ENCODE assay signal across 23 cellular contexts in the genomic region with DNA sequence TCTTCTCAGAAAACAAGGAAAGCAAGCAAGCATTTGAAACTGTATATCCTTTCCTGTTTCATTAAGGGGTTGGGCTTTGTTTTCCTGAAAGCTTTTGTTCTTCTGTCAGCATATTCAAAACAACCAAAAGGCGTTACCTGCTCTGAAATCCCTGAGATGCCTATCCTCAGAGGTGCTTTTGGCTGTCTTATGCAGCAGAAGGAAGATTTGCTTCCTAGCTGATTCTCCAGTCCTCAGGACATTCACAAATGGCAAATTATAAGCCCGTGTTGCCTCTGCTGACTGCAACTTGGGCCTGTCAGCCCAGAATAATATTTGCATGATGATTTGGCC.
DNase-seq lines count a peak whose midpoint lies in the region; FAIRE-seq and TF ChIP-seq lines count a peak whose summit lies in the region.
"Had no signal": no experiment of that assay in that cellular context is flagged by ENCODE, and none has a peak within 500 bp of the region (broad histone marks: within the 10 kb centered on the region; RNA-seq: fewer than 3 reads in every experiment).

No MANE protein-coding gene starts in this region.

- H3K9me3 Mint-ChIP-seq in activated naive CD4-positive, alpha-beta T cell treated with anti-CD3 and anti-CD28 coated beads, Interleukin-2, amount 10 ng/mL, durations not matched to agents 7 days and 5 days, result no peaks in the 10 kb centered on the region
- H3K9me3 Mint-ChIP-seq: T-cell had no signal

- H3K4me3 ChIP-seq in HUES48 (ENCODE audit: low read depth, low read length) (no peak overlapping the region; the same call in 1 of the 2 replicates), H1 (ENCODE audit: extremely low read depth in 1 of 4, insufficient read depth in 2 of 4, low read depth in 3 of 4, low read length in 4 of 4) (no peak overlapping the region; a peak in 1 of 8 replicates), mesendoderm (ENCODE audit: low read length) (no peak overlapping the region)
- H3K4me3 ChIP-seq: A549, GM23248, K562, SJCRH30 had no signal

- H2BK5ac ChIP-seq in H1 (ENCODE audit: low read depth, low read length) (no peak overlapping the region), mesendoderm (ENCODE audit: low read length) (no peak overlapping the region)

- FAIRE-seq in H1 (lab: Jason Lieb, UNC) (peak; percentile 55), H54 (lab: Jason Lieb, UNC) (no peak)
- FAIRE-seq: A549, HepG2, K562, RCC 7860 had no signal

- H2AFZ ChIP-seq in H1 (ENCODE audit: low read length), result no peak overlapping the region
- H2AFZ ChIP-seq: GM23248 had no signal

- H3K27ac ChIP-seq in HUES48 (ENCODE audit: low read depth, low read length) (peak overlapping the region; percentile 10), H1 (ENCODE audit: low read depth, low read length) (no peak overlapping the region), mesendoderm (ENCODE audit: low read depth, low read length) (no peak overlapping the region)
- H3K27ac ChIP-seq: A549, GM23248, SJCRH30 had no signal

- TF ChIP-seq EP300 in H1 (IDR thresholded peaks at IDR 0.05; ENCODE audit: borderline replicate concordance in 1 of 2, low read depth in 2 of 2, low read length in 2 of 2), result no peak

- H3K9me3 ChIP-seq in HUES48 (ENCODE audit: control insufficient read depth, insufficient read depth, low read length) (no peaks in the 10 kb centered on the region), H1 (ENCODE audit: insufficient read depth in 2 of 2, low read depth in 1 of 2, low read length in 1 of 2) (no peaks in the 10 kb centered on the region)
- H3K9me3 ChIP-seq: A549, BE2C, SJCRH30 had no signal

- no peak overlapping the region for H3K4ac ChIP-seq in H1 (replicated peaks; ENCODE audit: insufficient read length, low read depth, low read length)
- no peak overlapping the region for H3K4ac ChIP-seq in mesendoderm (ENCODE audit: low read depth, low read length)

- no peak overlapping the region for H3K9ac ChIP-seq in HUES48 (ENCODE audit: low read depth, low read length)
- H3K9ac ChIP-seq in H1 (replicated peaks in 1 of 4; ENCODE audit: extremely low read depth in 1 of 4, low read depth in 3 of 4, low read length in 3 of 4), result no peak overlapping the region
- no peak overlapping the region for H3K9ac ChIP-seq in mesendoderm (ENCODE audit: low read length)
- H3K9ac ChIP-seq: GM23248 had no signal

- H3K23ac ChIP-seq in H1 (ENCODE audit: insufficient read length), result no peak overlapping the region
- H3K23ac ChIP-seq in mesendoderm (ENCODE audit: low read length), result no peak overlapping the region

- H3K79me2 ChIP-seq in H1 (ENCODE audit: control insufficient read depth in 1 of 2, insufficient read depth in 2 of 2, low read length in 2 of 2) (no peaks in the 10 kb centered on the region), mesendoderm (ENCODE audit: control insufficient read depth, insufficient read depth, low read length) (no peaks in the 10 kb centered on the region)

- TF ChIP-seq CTCF in H1 (IDR thresholded peaks at IDR 0.05; ENCODE audit: control extremely low read depth in 1 of 3, insufficient read depth in 1 of 3, low read depth in 1 of 3, low read length in 3 of 3), result no peak

- no peak overlapping the region for H3K14ac ChIP-seq in H1 (ENCODE audit: insufficient read length)

- no peaks in the 10 kb centered on the region for H3K27me3 ChIP-seq in HUES48 (ENCODE audit: control insufficient read depth, insufficient read depth, low read length)
- no peaks in the 10 kb centered on the region for H3K27me3 ChIP-seq in H1 (replicated peaks in 1 of 4; ENCODE audit: control insufficient read depth in 3 of 4, extremely low read depth in 1 of 4, insufficient read depth in 3 of 4, low read length in 3 of 4)
- H3K27me3 ChIP-seq in mesendoderm (ENCODE audit: insufficient read depth, low read length, poor library complexity), result no peaks in the 10 kb centered on the region
- H3K27me3 ChIP-seq: BE2C, SJCRH30 had no signal

- peak; percentile 40 to 58 for DNase-seq in NCI-H526 (lab: John Stamatoyannopoulos, UW)
- DNase-seq in H1 (ENCODE audit: low read depth in 1 of 2, low spot score in 2 of 2), result no peak
- DNase-seq in mesendoderm, result peak; percentile 55
- DNase-seq in NCI-H1417 (lab: John Stamatoyannopoulos, UW), result no peak
- no peak for DNase-seq in activated naive CD4-positive, alpha-beta T cell treated with anti-CD3 and anti-CD28 coated beads, Interleukin-2, amount 10 ng/mL, durations not matched to agents 7 days and 5 days
- DNase-seq in H54 (ENCODE audit: insufficient read length, low spot score), result no peak
- DNase-seq: BE2C; COR-L47; DMS 273 treated with DMSO at 0.1 percent for 48 hours; DMS79 treated with DMSO at 0.1 percent for 48 hours; GM23248; NCI-H1092 treated with DMSO at 0.1 percent for 48 hours; NCI-H1694; NCI-H2081 treated with DMSO at 0.1 percent for 48 hours; NCI-H748 treated with DMSO at 0.1 percent for 48 hours; NK-92 treated with Interleukin-12 subunit alpha and Interleukin-12 subunit beta, amount 100 ng/mL, for 24 hours; T-cell had no signal

- no peak overlapping the region for H3K18ac ChIP-seq in H1 (ENCODE audit: extremely low read depth, low read length)
- no peak overlapping the region for H3K18ac ChIP-seq in mesendoderm (ENCODE audit: low read length)

- peaks cover 27% of the 10 kb centered on the region for H3K4me1 ChIP-seq in HUES48 (ENCODE audit: control insufficient read depth, insufficient read depth, low read length)
- peaks cover 8 to 29% (median 14%) of the 10 kb centered on the region in 4 experiments for H3K4me1 ChIP-seq in H1 (replicated peaks in 1 of 4; ENCODE audit: control insufficient read depth in 3 of 4, insufficient read depth in 4 of 4, low read length in 3 of 4)
- H3K4me1 ChIP-seq in mesendoderm (ENCODE audit: control insufficient read depth, low read depth, low read length), result peaks cover 13% of the 10 kb centered on the region
- H3K4me1 ChIP-seq: A549, BE2C had no signal

- H3K4me3 Mint-ChIP-seq in activated naive CD4-positive, alpha-beta T cell treated with anti-CD3 and anti-CD28 coated beads, Interleukin-2, amount 10 ng/mL, durations not matched to agents 7 days and 5 days, result no peak overlapping the region
- H3K4me3 Mint-ChIP-seq: T-cell had no signal

- H2BK12ac ChIP-seq in H1 (ENCODE audit: low read depth, low read length), result 0 out of 2 replicates have a peak overlapping the region, but pooled peaks have one; percentile 21

- H3K56ac ChIP-seq in H1 (replicated peaks; ENCODE audit: insufficient read length, low read depth, low read length) (no peak overlapping the region), mesendoderm (ENCODE audit: low read length) (no peak overlapping the region)

- H3K4me1 Mint-ChIP-seq in activated naive CD4-positive, alpha-beta T cell treated with anti-CD3 and anti-CD28 coated beads, Interleukin-2, amount 10 ng/mL, durations not matched to agents 7 days and 5 days, result peaks cover 9% of the 10 kb centered on the region

- H3K79me1 ChIP-seq in H1 (ENCODE audit: low read depth, low read length) (no peaks in the 10 kb centered on the region), mesendoderm (ENCODE audit: low read length) (no peaks in the 10 kb centered on the region)

- H4K91ac ChIP-seq in H1 (replicated peaks; ENCODE audit: insufficient read length, low read length), result no peak overlapping the region

- no peak overlapping the region for H3K27ac Mint-ChIP-seq in activated naive CD4-positive, alpha-beta T cell treated with anti-CD3 and anti-CD28 coated beads, Interleukin-2, amount 10 ng/mL, durations not matched to agents 7 days and 5 days
- H3K27ac Mint-ChIP-seq: T-cell had no signal

- no peak overlapping the region for H2BK15ac ChIP-seq in H1 (ENCODE audit: low read length)
- H2BK15ac ChIP-seq in mesendoderm (replicated peaks; ENCODE audit: low read depth), result no peak overlapping the region

- no peaks in the 10 kb centered on the region for H3K36me3 ChIP-seq in HUES48 (ENCODE audit: control insufficient read depth, insufficient read depth, low read length)
- H3K36me3 ChIP-seq in H1 (ENCODE audit: control insufficient read depth in 2 of 4, insufficient read depth in 4 of 4, low read length in 3 of 4), result no peaks in the 10 kb centered on the region
- no peaks in the 10 kb centered on the region for H3K36me3 ChIP-seq in mesendoderm (ENCODE audit: control insufficient read depth, insufficient read depth, low read length)
- H3K36me3 ChIP-seq: BE2C, SJCRH30 had no signal

- H3K4me2 ChIP-seq in H1 (ENCODE audit: insufficient read depth in 1 of 2, low read depth in 2 of 2, low read length in 2 of 2) (peak overlapping the region; percentile 39 to 42; a peak in 3 of 4 replicates), mesendoderm (ENCODE audit: low read length) (no peak overlapping the region)
- H3K4me2 ChIP-seq: A549 had no signal

- H2AK5ac ChIP-seq in H1 (ENCODE audit: low read depth, low read length) (0 out of 2 replicates have a peak overlapping the region, but pooled peaks have one; percentile 29), mesendoderm (ENCODE audit: low read length) (no peak overlapping the region)

- no peak overlapping the region for H2BK20ac ChIP-seq in H1 (ENCODE audit: low read length)

- H3K36me3 Mint-ChIP-seq in activated naive CD4-positive, alpha-beta T cell treated with anti-CD3 and anti-CD28 coated beads, Interleukin-2, amount 10 ng/mL, durations not matched to agents 7 days and 5 days, result no peaks in the 10 kb centered on the region
- H3K36me3 Mint-ChIP-seq: T-cell had no signal

- H4K20me1 ChIP-seq in H1 (replicated peaks in 1 of 2; ENCODE audit: control insufficient read depth in 1 of 2, insufficient read depth in 2 of 2, low read length in 2 of 2), result no peaks in the 10 kb centered on the region

- H2BK120ac ChIP-seq in H1 (replicated peaks; ENCODE audit: low read depth, low read length), result no peak overlapping the region
- H2BK120ac ChIP-seq in mesendoderm (ENCODE audit: low read depth, low read length), result no peak overlapping the region

- CTCF ChIA-PET in H1 (lab: Charles Lee; ENCODE audit: partially characterized antibody), result interaction anchor here (1.0 to 2.0 kb wide), 5 partner anchors 8 to 233 kb away, joined by 3 to 7 read pairs (median 3); no protein-coding TSS in a partner anchor
- CTCF ChIA-PET in activated naive CD4-positive, alpha-beta T cell treated with anti-CD3 and anti-CD28 coated beads, Interleukin-2, amount 10 ng/mL, durations not matched to agents 7 days and 5 days (lab: Charles Lee), result no interaction called here

- TF ChIP-seq RAD21 in H1 (IDR thresholded peaks at IDR 0.05 in 1 of 2, conservative IDR thresholded peaks at IDR 0.05 in 1 of 2; ENCODE audit: low read depth in 2 of 2, low read length in 2 of 2), result no peak

- H3K27me3 Mint-ChIP-seq in activated naive CD4-positive, alpha-beta T cell treated with anti-CD3 and anti-CD28 coated beads, Interleukin-2, amount 10 ng/mL, durations not matched to agents 7 days and 5 days, result no peaks in the 10 kb centered on the region
- H3K27me3 Mint-ChIP-seq: T-cell had no signal

- TF ChIP-seq POLR2A in H1 (IDR thresholded peaks at IDR 0.05; ENCODE audit: control extremely low read depth in 1 of 2, low read depth in 2 of 2, low read length in 2 of 2) (no peak), H54 (IDR thresholded peaks at IDR 0.05; ENCODE audit: low read depth, low read length) (no peak)

- H4K8ac ChIP-seq in H1 (ENCODE audit: extremely low read depth, insufficient read depth, low read length) (no peak overlapping the region), mesendoderm (ENCODE audit: low read depth, low read length) (no peak overlapping the region)

- H3K23me2 ChIP-seq in H1 (ENCODE audit: low read depth, low read length), result no peaks in the 10 kb centered on the region

- H4K5ac ChIP-seq in H1 (ENCODE audit: insufficient read length, low read depth, low read length) (no peak overlapping the region), mesendoderm (ENCODE audit: low read length) (no peak overlapping the region)

- POLR2A ChIA-PET in H1 (lab: Charles Lee; ENCODE audit: partially characterized antibody), result interaction anchor here (1.0 to 1.3 kb wide), 2 partner anchors 10 to 17 kb away, joined by 3 read pairs; no protein-coding TSS in a partner anchor

- 46% methylated on average over 2 of the region's 2 CpGs; no CpG with 5 or more reads in 1 of the 2 experiments for WGBS in H1 (ENCODE audit: extremely low coverage in 1 of 2, insufficient coverage in 1 of 2, insufficient read length in 1 of 2, insufficient replicate concordance in 2 of 2, low coverage in 1 of 2, low lambda C conversion rate in 2 of 2, missing lambda C conversion rate in 1 of 2), 2 experiments
- WGBS in mesendoderm (ENCODE audit: extremely low coverage, insufficient coverage, low lambda C conversion rate), result no CpG with 5 or more reads among the region's 2 CpGs

Comparison
In these comparisons a context has a peak if more than half of its experiments do, and no peak if none do; other contexts are left out.
1. DNase-seq: peak in NCI-H526 (2 of 2) and mesendoderm (single experiment); none in H1 (0 of 2), NCI-H1417 (0 of 3), activated naive CD4-positive, alpha-beta T cell treated with anti-CD3 and anti-CD28 coated beads, Interleukin-2, amount 10 ng/mL, durations not matched to agents 7 days and 5 days (single experiment) and H54 (single experiment).